13 cellular contexts compared by ENCODE assay signal in genomic region chr1:30876451-30877204, GRCh38. TPM values are rescaled to one million over a fixed set of nuclear protein-coding genes. Genes with fewer than 3 reads are reported as not detected.
DNase-seq lines count a peak whose midpoint lies in the region; ATAC-seq and TF ChIP-seq lines count a peak whose summit lies in the region.
"Had no signal": no experiment of that assay in that cellular context is flagged by ENCODE, and none has a peak within 500 bp of the region (broad histone marks: within the 10 kb centered on the region; RNA-seq: fewer than 3 reads in every experiment).

No MANE protein-coding gene starts in this region.

- TF ChIP-seq POLR2A in adrenal gland (IDR thresholded peaks at IDR 0.05) (no peak), esophagus squamous epithelium (IDR thresholded peaks at IDR 0.05) (no peak), testis (IDR thresholded peaks at IDR 0.05) (no peak)

- DNase-seq in adrenal gland (no peak), esophagus squamous epithelium (lab: John Stamatoyannopoulos, UW) (no peak), testis (no peak), NCI-H526 treated with DMSO at 0.1 percent for 48 hours (lab: John Stamatoyannopoulos, UW) (no peak)
- DNase-seq: activated CD4-positive, alpha-beta memory T cell treated with anti-CD3 and anti-CD28 coated beads for 36 hours; DMS79 treated with DMSO at 0.1 percent for 48 hours; NCI-H774; stimulated activated naive CD8-positive, alpha-beta T cell treated with anti-CD3 and anti-CD28 coated beads, Interleukin-15, amount 100 ng/mL, for 72 hours had no signal

- peak overlapping the region in 1 of 2 donors; percentile 55 for H3K9ac ChIP-seq in stomach smooth muscle (ENCODE audit: low read length in 2 of 2)

- H3K4me3 ChIP-seq in adrenal gland (no peak overlapping the region), esophagus squamous epithelium (no peak overlapping the region), stomach smooth muscle (ENCODE audit: low read length in 2 of 2) (no peak overlapping the region), testis (no peak overlapping the region)
- H3K4me3 ChIP-seq: GM12878 had no signal

- H3K9me3 ChIP-seq in adrenal gland (replicated peaks in 1 of 3) (peaks cover 0 to 5% (median 0%) of the 10 kb centered on the region in 3 donors), esophagus squamous epithelium (peaks cover 6 to 20% (median 11%) of the 10 kb centered on the region in 3 donors), stomach smooth muscle (ENCODE audit: control insufficient read depth in 2 of 2, low read length in 2 of 2) (peaks cover 0 to 8% of the 10 kb centered on the region in 2 donors), testis (no peaks in the 10 kb centered on the region)

- no peak for ATAC-seq in HG03097 (IDR thresholded peaks at IDR 0.05; ENCODE audit: low FRiP score, unreplicated experiment)
- ATAC-seq: GM12878; stimulated activated naive CD8-positive, alpha-beta T cell treated with anti-CD3 and anti-CD28 coated beads, Interleukin-15, amount 100 ng/mL, for 72 hours had no signal

- H3K27ac ChIP-seq in adrenal gland (peak overlapping the region in 3 of 5 donors; percentile 83 to 94 (median 92)), esophagus squamous epithelium (peak overlapping the region in 3 of 4 donors; percentile 75 to 81 (median 79)), stomach smooth muscle (ENCODE audit: low read length) (peak overlapping the region; percentile 75), testis (no peak overlapping the region)
- H3K27ac ChIP-seq: C4-2B had no signal

- intact Hi-C loops in adrenal gland (cut with DNase I): no loop called here
- intact Hi-C loops in esophagus squamous epithelium (cut with DNase I): no loop called here
- intact Hi-C loops in testis (cut with DNase I; ENCODE audit: low total_unique reads): no loop called here

- H3K36me3 ChIP-seq in adrenal gland (replicated peaks in 1 of 2) (peaks cover 0 to 51% of the 10 kb centered on the region in 2 donors), esophagus squamous epithelium (peaks cover 0 to 31% (median 0%) of the 10 kb centered on the region in 3 donors), stomach smooth muscle (ENCODE audit: control insufficient read depth in 2 of 2, insufficient read depth in 2 of 2, low read length in 2 of 2) (peaks cover 42% of the 10 kb centered on the region in 2 donors), testis (ENCODE audit: low read depth, missing control alignments) (no peaks in the 10 kb centered on the region)

- 90 to 93% (median 91%) methylated on average over 14 to 25 of the region's 25 CpGs for WGBS in adrenal gland, 4 donors
- WGBS in esophagus squamous epithelium, 2 donors: 60 to 85% methylated on average over 1 to 3 of the region's 25 CpGs
- 94 to 99% methylated on average over 8 to 25 of the region's 25 CpGs for WGBS in testis, 2 donors

- H3K27me3 ChIP-seq in adrenal gland: no peaks in the 10 kb centered on the region
- H3K27me3 ChIP-seq in esophagus squamous epithelium: peaks cover 0 to 17% (median 0%) of the 10 kb centered on the region in 4 donors
- H3K27me3 ChIP-seq in stomach smooth muscle (ENCODE audit: control insufficient read depth in 1 of 2, insufficient read depth in 2 of 2, low read length in 2 of 2): no peaks in the 10 kb centered on the region
- H3K27me3 ChIP-seq in testis: no peaks in the 10 kb centered on the region

- H3K4me1 ChIP-seq in adrenal gland (replicated peaks in 1 of 2): peaks cover 31 to 36% of the 10 kb centered on the region in 2 donors
- peaks cover 5 to 44% (median 26%) of the 10 kb centered on the region in 3 donors for H3K4me1 ChIP-seq in esophagus squamous epithelium
- peaks cover 53% of the 10 kb centered on the region for H3K4me1 ChIP-seq in stomach smooth muscle (ENCODE audit: control insufficient read depth, insufficient read depth, low read length)
- peaks cover 3% of the 10 kb centered on the region for H3K4me1 ChIP-seq in testis

- TF ChIP-seq CTCF in GM12873 (IDR thresholded peaks at IDR 0.05; ENCODE audit: insufficient read depth, low read depth, low read length, missing control alignments) (peak; percentile 16), adrenal gland (IDR thresholded peaks at IDR 0.05) (peak in 1 of 6 experiments; percentile 8), esophagus squamous epithelium (IDR thresholded peaks at IDR 0.05) (no peak), testis (IDR thresholded peaks at IDR 0.05) (no peak)

RNA-seq across cellular contexts. Expression of gene SDC3, which starts 31.9 kb away (rescaled TPM):
- 100 to 1,000 TPM; 119 to 536 (median 209) TPM for total RNA-seq in adrenal gland
- polyA plus RNA-seq in adrenal gland: 100 to 1,000 TPM in 2 of 3 donors, 10 to 100 TPM in 1; 85.5 to 190 (median 101) TPM
- 10 to 100 TPM in 1 of 4 donors, 1 to 10 TPM in 3; 2.9 to 11.6 (median 5.1) TPM for total RNA-seq in esophagus squamous epithelium
- 1 to 10 TPM; 3.9 to 6.9 TPM for total RNA-seq in testis
- polyA plus RNA-seq in testis (ENCODE audit: insufficient read depth, low read depth, low replicate concordance): 21.2 TPM

Comparison
In these comparisons a context has a peak if more than half of its experiments do, and no peak if none do; other contexts are left out.
1. H3K27ac ChIP-seq: peak in adrenal gland (3 of 5), esophagus squamous epithelium (3 of 4) and stomach smooth muscle (single experiment); none in testis (0 of 2).
2. RNA of gene SDC3, which starts 31.9 kb away (total RNA-seq): 119 to 536 TPM in adrenal gland; 3.9 to 6.9 TPM in testis and 2.9 to 11.6 TPM in esophagus squamous epithelium; every median in the first group is over 4 times any median in the second.